Comparison of ENCODE assay signal across 1 cellular context in the genomic region with DNA sequence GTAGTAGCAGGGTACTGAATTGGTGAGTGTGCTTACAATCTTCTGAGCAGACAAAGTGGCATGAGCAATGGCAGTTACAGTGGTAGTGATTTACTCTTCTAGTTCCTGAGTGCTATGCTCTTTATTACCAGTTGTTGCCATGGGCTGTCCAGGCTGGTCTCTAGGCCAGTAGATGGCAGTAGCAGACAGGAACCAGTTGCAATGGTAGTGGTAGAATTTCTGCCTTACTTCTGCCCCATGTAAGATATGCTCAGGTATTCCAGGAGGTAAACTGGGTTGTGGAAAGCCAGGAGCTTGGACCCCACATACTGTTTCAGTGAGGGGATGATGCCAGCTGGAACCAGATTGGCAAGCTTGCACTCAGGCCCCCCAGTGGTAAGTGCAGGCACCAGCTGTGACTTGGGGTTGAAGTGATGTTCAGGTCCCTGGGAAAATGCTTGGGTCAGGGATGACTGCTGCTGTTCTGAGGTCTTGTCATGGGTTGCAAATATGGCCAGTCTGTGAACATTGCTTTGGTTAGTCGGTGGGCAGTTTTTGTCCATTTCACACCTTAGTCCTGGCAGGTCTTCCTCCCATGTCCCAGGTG.
TF ChIP-seq lines count a peak whose summit lies in the region.

No MANE protein-coding gene starts in this region.

TF ChIP-seq in H1, 55 proteins besides CTCF, POLR2A, EP300 and RAD21 (continued from another document):
- TF ChIP-seq, protein P1, sequence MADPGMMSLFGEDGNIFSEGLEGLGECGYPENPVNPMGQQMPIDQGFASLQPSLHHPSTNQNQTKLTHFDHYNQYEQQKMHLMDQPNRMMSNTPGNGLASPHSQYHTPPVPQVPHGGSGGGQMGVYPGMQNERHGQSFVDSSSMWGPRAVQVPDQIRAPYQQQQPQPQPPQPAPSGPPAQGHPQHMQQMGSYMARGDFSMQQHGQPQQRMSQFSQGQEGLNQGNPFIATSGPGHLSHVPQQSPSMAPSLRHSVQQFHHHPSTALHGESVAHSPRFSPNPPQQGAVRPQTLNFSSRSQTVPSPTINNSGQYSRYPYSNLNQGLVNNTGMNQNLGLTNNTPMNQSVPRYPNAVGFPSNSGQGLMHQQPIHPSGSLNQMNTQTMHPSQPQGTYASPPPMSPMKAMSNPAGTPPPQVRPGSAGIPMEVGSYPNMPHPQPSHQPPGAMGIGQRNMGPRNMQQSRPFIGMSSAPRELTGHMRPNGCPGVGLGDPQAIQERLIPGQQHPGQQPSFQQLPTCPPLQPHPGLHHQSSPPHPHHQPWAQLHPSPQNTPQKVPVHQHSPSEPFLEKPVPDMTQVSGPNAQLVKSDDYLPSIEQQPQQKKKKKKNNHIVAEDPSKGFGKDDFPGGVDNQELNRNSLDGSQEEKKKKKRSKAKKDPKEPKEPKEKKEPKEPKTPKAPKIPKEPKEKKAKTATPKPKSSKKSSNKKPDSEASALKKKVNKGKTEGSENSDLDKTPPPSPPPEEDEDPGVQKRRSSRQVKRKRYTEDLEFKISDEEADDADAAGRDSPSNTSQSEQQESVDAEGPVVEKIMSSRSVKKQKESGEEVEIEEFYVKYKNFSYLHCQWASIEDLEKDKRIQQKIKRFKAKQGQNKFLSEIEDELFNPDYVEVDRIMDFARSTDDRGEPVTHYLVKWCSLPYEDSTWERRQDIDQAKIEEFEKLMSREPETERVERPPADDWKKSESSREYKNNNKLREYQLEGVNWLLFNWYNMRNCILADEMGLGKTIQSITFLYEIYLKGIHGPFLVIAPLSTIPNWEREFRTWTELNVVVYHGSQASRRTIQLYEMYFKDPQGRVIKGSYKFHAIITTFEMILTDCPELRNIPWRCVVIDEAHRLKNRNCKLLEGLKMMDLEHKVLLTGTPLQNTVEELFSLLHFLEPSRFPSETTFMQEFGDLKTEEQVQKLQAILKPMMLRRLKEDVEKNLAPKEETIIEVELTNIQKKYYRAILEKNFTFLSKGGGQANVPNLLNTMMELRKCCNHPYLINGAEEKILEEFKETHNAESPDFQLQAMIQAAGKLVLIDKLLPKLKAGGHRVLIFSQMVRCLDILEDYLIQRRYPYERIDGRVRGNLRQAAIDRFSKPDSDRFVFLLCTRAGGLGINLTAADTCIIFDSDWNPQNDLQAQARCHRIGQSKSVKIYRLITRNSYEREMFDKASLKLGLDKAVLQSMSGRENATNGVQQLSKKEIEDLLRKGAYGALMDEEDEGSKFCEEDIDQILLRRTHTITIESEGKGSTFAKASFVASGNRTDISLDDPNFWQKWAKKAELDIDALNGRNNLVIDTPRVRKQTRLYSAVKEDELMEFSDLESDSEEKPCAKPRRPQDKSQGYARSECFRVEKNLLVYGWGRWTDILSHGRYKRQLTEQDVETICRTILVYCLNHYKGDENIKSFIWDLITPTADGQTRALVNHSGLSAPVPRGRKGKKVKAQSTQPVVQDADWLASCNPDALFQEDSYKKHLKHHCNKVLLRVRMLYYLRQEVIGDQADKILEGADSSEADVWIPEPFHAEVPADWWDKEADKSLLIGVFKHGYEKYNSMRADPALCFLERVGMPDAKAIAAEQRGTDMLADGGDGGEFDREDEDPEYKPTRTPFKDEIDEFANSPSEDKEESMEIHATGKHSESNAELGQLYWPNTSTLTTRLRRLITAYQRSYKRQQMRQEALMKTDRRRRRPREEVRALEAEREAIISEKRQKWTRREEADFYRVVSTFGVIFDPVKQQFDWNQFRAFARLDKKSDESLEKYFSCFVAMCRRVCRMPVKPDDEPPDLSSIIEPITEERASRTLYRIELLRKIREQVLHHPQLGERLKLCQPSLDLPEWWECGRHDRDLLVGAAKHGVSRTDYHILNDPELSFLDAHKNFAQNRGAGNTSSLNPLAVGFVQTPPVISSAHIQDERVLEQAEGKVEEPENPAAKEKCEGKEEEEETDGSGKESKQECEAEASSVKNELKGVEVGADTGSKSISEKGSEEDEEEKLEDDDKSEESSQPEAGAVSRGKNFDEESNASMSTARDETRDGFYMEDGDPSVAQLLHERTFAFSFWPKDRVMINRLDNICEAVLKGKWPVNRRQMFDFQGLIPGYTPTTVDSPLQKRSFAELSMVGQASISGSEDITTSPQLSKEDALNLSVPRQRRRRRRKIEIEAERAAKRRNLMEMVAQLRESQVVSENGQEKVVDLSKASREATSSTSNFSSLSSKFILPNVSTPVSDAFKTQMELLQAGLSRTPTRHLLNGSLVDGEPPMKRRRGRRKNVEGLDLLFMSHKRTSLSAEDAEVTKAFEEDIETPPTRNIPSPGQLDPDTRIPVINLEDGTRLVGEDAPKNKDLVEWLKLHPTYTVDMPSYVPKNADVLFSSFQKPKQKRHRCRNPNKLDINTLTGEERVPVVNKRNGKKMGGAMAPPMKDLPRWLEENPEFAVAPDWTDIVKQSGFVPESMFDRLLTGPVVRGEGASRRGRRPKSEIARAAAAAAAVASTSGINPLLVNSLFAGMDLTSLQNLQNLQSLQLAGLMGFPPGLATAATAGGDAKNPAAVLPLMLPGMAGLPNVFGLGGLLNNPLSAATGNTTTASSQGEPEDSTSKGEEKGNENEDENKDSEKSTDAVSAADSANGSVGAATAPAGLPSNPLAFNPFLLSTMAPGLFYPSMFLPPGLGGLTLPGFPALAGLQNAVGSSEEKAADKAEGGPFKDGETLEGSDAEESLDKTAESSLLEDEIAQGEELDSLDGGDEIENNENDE (IDR thresholded peaks at IDR 0.05; ENCODE audit: insufficient replicate concordance, low read length) = no peak
- TF ChIP-seq SP4 (IDR thresholded peaks at IDR 0.05; ENCODE audit: low read length) = no peak
- TF ChIP-seq YY1 (IDR thresholded peaks at IDR 0.05; ENCODE audit: low read depth, low read length) = no peak
- TF ChIP-seq ZNF274 (IDR thresholded peaks at IDR 0.05; ENCODE audit: borderline replicate concordance, extremely low read depth, low read length) = no peak
- TF ChIP-seq CREB1 (IDR thresholded peaks at IDR 0.05) = no peak
